In the genomic region with DNA sequence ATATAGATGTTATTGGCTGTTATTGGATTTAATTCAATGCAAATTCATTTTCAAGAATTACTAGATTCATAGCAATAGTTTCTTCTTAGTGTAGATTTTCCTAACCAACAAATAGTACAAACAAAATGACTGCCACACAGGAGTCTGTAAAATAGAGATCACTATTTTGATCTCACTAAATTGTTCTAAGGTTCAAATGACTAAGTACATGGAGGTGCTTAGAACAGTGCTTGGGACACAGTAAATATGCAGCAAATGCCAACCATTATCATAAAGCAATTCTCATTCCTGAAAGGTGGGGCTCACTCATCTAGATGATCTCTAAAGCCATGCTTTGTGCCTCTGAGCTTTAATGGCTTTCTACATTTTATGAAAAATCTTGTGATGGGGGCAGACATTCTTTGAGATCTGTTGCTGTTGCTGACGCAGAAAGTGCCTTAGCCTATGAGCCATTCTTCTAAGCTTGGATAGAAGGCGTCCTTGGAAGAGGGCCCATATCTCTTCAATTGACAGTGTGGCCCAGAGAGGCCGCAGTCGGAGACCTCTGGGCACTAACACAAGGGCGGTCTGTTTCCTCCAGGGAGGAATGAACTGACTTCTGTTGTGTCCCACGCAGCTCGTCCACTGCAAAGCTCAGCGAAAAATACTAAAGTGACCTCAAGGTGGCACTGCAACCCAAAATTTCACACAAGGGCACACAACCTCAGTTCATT, we compare ENCODE assay signal across 8 cellular contexts. TPM values are rescaled to one million over a fixed set of nuclear protein-coding genes. Genes with fewer than 3 reads are reported as not detected.
A peak's percentile ranks its signal among the peaks of the same experiment; 100 is the strongest.
DNase-seq lines count a peak whose midpoint lies in the region; ATAC-seq and TF ChIP-seq lines count a peak whose summit lies in the region.

No MANE protein-coding gene starts in this region.

- no peaks in the 10 kb centered on the region for H3K27me3 ChIP-seq in thyroid gland

- ATAC-seq in GM21737 (IDR thresholded peaks at IDR 0.05; ENCODE audit: unreplicated experiment) (peak; percentile 36), HG02798 (IDR thresholded peaks at IDR 0.05; ENCODE audit: poor library complexity, unreplicated experiment) (no peak)

- WGBS in thyroid gland, 2 donors, result 15 to 16% methylated on average over 8 of the region's 8 CpGs

- peak; percentile 59 for DNase-seq in AG08395 (ENCODE audit: low spot score)
- peak; percentile 47 for DNase-seq in RPMI8226
- peak; percentile 23 for DNase-seq in activated gamma-delta T cell treated with anti-CD3 and anti-CD28 coated beads, Interleukin-2, amount 50 U/mL, for 16 hours (ENCODE audit: low read depth)
- DNase-seq in foreskin melanocyte, result peak; percentile 97
- peak in 55 of 56 donors; percentile 30 to 95 (median 83) for DNase-seq in nucleus accumbens (lab: John Stamatoyannopoulos, UW)
- peak; percentile 44 to 56 for DNase-seq in thyroid gland

- TF ChIP-seq POLR2A in thyroid gland (IDR thresholded peaks at IDR 0.05), result no peak

- no peak overlapping the region for H3K27ac ChIP-seq in thyroid gland

- H3K4me1 ChIP-seq in thyroid gland, result no peaks in the 10 kb centered on the region

- no peaks in the 10 kb centered on the region for H3K36me3 ChIP-seq in thyroid gland

- no peaks in the 10 kb centered on the region for H3K9me3 ChIP-seq in thyroid gland

- H3K4me3 ChIP-seq in thyroid gland (replicated peaks in 1 of 3), result no peak overlapping the region

- peak; percentile 51 to 79 (median 71) for TF ChIP-seq CTCF in thyroid gland (IDR thresholded peaks at IDR 0.05)

- intact Hi-C loops in thyroid gland (cut with DNase I), result no loop called here

RNA-seq across cellular contexts. Expression of a gene that starts 23.6 kb away (rescaled TPM):
- under 1 TPM in 2 of 4 donors, not detected in 2; 0.10 to 0.83 TPM for total RNA-seq in thyroid gland

RNA-seq across cellular contexts. Expression of a gene that starts 45.4 kb away (rescaled TPM):
- total RNA-seq in thyroid gland, result 10 to 100 TPM in 1 of 4 donors, 1 to 10 TPM in 3; 4.0 to 12.8 (median 7.5) TPM

Comparison
In these comparisons a context has a peak if more than half of its experiments do, and no peak if none do; other contexts are left out.
1. DNase-seq: peak in every context shown above with its lines; median percentile 97 in foreskin melanocyte; 83 in nucleus accumbens; 59 in AG08395; 50 in thyroid gland; 47 in RPMI8226; 23 in activated gamma-delta T cell treated with anti-CD3 and anti-CD28 coated beads, Interleukin-2, amount 50 U/mL, for 16 hours.